Comparison of ENCODE assay signal across 7 cellular contexts in genomic region chr1:191693797-191694196, GRCh38.
"Had no signal": no experiment of that assay in that cellular context is flagged by ENCODE, and none has a peak within 500 bp of the region (broad histone marks: within the 10 kb centered on the region; RNA-seq: fewer than 3 reads in every experiment).

No MANE protein-coding gene starts in this region.

- DNase-seq: GDM1, GF-D8 had no signal

- FAIRE-seq: G401.6, GM12878, GM12892, GM18507, GM19239 had no signal

- ATAC-seq: GM12878 had no signal

- H3K4me3 ChIP-seq: GM12878 had no signal
